17 cellular contexts compared by ENCODE assay signal in the genomic region with DNA sequence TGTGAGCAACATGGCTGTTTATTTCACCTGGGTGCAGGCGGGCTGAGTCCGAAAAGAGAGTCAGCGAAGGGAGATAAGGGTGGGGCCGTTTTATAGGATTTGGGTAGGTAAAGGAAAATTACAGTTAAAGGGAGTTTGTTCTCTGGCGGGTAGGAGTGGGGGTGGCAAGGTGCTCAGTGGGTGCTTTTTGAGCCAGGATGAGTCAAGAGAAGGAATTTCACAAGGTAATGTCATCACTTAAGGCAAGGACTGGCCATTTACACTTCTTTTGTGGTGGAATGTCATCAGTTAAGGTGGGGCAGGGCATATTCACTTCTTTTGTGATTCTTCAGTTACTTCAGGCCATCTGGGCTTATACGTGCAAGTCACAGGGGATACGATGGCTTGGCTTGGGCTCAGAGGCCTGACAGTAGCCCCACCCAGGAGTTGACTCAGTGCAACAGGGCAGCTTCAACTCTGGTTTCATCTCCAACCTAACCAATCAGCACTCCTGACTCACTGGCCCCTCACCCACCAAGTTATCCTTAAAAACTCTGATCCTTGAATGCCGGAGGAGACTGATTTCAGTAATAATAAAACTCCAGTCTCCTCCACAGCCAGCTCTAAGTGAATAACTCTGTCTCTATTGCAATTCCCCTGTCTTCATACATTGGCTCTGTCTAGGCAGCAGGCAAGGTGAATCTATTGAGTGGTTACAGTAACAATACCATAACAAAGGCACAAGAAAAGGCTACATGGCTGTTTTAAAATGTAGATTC. TPM values are rescaled to one million over a fixed set of nuclear protein-coding genes. Genes with fewer than 3 reads are reported as not detected.
"Had no signal": no experiment of that assay in that cellular context is flagged by ENCODE, and none has a peak within 500 bp of the region (broad histone marks: within the 10 kb centered on the region; RNA-seq: fewer than 3 reads in every experiment).

No MANE protein-coding gene starts in this region.

RNA-seq across cellular contexts. Expression of gene SCGB3A2, which starts 4.2 kb away (rescaled TPM):
- total RNA-seq: bronchial epithelial cell; epithelial cell of proximal tubule; fibroblast of villous mesenchyme; heart left ventricle; left cardiac atrium; left ventricle myocardium superior; lung microvascular endothelial cell; mucosa of gallbladder; prostate gland; subcutaneous adipose tissue; T-helper 1 cell treated with Interleukin-12 subunit alpha and Interleukin-12 subunit beta and Interleukin-4 antibody, amounts not matched to agents 30 ng/mL and 1 ng/mL, for 36 hours; thoracic aorta; uterus had no signal
- polyA plus RNA-seq: adipose tissue, keratinocyte, pancreas had no signal

RNA-seq across cellular contexts. Expression of gene C5orf46, which starts 32.0 kb away (rescaled TPM):
- total RNA-seq: bronchial epithelial cell; epithelial cell of proximal tubule; lung microvascular endothelial cell; mucosa of gallbladder; sciatic nerve; subcutaneous adipose tissue; T-helper 1 cell treated with Interleukin-12 subunit alpha and Interleukin-12 subunit beta and Interleukin-4 antibody, amounts not matched to agents 30 ng/mL and 1 ng/mL, for 36 hours; uterus had no signal

RNA-seq across cellular contexts. Expression of gene SPINK1, which starts 42.8 kb away (rescaled TPM):
- total RNA-seq: fibroblast of villous mesenchyme; left cardiac atrium; left ventricle myocardium superior; lung microvascular endothelial cell; subcutaneous adipose tissue; T-helper 1 cell treated with Interleukin-12 subunit alpha and Interleukin-12 subunit beta and Interleukin-4 antibody, amounts not matched to agents 30 ng/mL and 1 ng/mL, for 36 hours; uterus had no signal
